In the genomic region with DNA sequence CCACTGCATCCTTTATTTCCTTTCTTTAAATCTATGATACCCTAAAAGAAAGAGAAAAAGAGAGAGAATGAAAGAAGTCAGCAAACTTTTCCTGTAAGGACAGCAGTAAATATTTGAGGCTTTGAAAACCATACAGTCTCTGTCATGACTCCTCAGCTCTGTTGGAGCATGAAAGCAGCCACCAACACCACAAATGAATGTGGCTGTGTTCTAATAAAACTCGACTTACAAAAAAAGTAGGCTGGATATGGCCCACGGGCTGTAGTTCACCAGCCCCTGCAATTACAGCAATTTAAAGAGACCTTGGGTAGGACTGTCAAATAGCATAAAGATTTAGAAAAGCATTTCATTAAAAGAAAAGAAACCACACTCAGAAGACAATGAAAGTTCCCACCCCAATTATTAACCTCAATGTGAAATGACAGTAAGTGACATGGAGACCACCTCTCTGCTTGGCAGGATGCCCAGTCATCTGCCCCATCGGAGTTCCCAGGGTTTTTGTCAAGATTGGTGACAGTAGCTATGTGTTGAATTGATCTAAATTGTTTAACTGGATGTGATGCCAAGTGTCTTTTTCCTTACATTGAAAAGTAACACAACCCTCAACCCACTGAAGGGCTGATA, we compare ENCODE assay signal across 18 cellular contexts. TPM values are rescaled to one million over a fixed set of nuclear protein-coding genes. Genes with fewer than 3 reads are reported as not detected.
DNase-seq lines count a peak whose midpoint lies in the region; ATAC-seq and TF ChIP-seq lines count a peak whose summit lies in the region.
"Had no signal": no experiment of that assay in that cellular context is flagged by ENCODE, and none has a peak within 500 bp of the region (broad histone marks: within the 10 kb centered on the region; RNA-seq: fewer than 3 reads in every experiment).

No MANE protein-coding gene starts in this region.

- H4K20me1 ChIP-seq in SK-N-SH (ENCODE audit: insufficient read depth): no peaks in the 10 kb centered on the region
- no peaks in the 10 kb centered on the region for H4K20me1 ChIP-seq in neural progenitor cell (ENCODE audit: low read depth)

- H3K79me2 ChIP-seq in SK-N-SH (ENCODE audit: insufficient read depth): no peaks in the 10 kb centered on the region
- H3K79me2 ChIP-seq in neural progenitor cell (ENCODE audit: low read depth): peaks cover 31% of the 10 kb centered on the region

- intact Hi-C loops in breast epithelium (cut with DNase I; ENCODE audit: low total_unique reads): no loop called here

- H2AFZ ChIP-seq in SK-N-SH (ENCODE audit: low read depth): no peak overlapping the region
- no peak overlapping the region for H2AFZ ChIP-seq in neural progenitor cell (replicated peaks)
- H2AFZ ChIP-seq: GM23338 had no signal

- H3K4me3 ChIP-seq in SK-N-SH (ENCODE audit: low read depth in 2 of 2, low read length in 1 of 2) (no peak overlapping the region), neural progenitor cell (no peak overlapping the region), breast epithelium (no peak overlapping the region)
- H3K4me3 ChIP-seq: GM23338 had no signal

- H3K27ac ChIP-seq in SK-N-SH (ENCODE audit: low read depth in 2 of 2, low read length in 1 of 2) (no peak overlapping the region), neural progenitor cell (no peak overlapping the region), breast epithelium (no peak overlapping the region)

- peaks cover 16% of the 10 kb centered on the region for H3K4me1 Mint-ChIP-seq in neural progenitor cell

- CTCF ChIA-PET in SK-N-SH (lab: Yijun Ruan, JAX): interaction anchor here (1.0 kb wide), 1 partner anchor 51 kb away, joined by 3 read pairs; a partner anchor contains a TSS

- no peaks in the 10 kb centered on the region for H3F3A ChIP-seq in SK-N-SH (replicated peaks; ENCODE audit: insufficient read depth)
- no peaks in the 10 kb centered on the region for H3F3A ChIP-seq in neural progenitor cell (ENCODE audit: low read depth)

- TF ChIP-seq POLR2A in breast epithelium (IDR thresholded peaks at IDR 0.05): no peak

- no peaks in the 10 kb centered on the region for H3K4me1 ChIP-seq in SK-N-SH (ENCODE audit: control insufficient read depth in 1 of 2, insufficient read depth in 2 of 2, low read depth in 1 of 2, low read length in 1 of 2)
- H3K4me1 ChIP-seq in neural progenitor cell: peaks cover 7% of the 10 kb centered on the region
- H3K4me1 ChIP-seq in breast epithelium: no peaks in the 10 kb centered on the region

- no peak for TF ChIP-seq EP300 in SK-N-SH (IDR thresholded peaks at IDR 0.05; ENCODE audit: borderline replicate concordance in 1 of 2, low read depth in 1 of 2, low read length in 1 of 2)

- POLR2A ChIA-PET in SK-N-SH (lab: Yijun Ruan, JAX): no interaction called here

- TF ChIP-seq CTCF in SK-N-SH (IDR thresholded peaks at IDR 0.05): no peak
- TF ChIP-seq CTCF in neural progenitor cell (IDR thresholded peaks at IDR 0.05): no peak
- no peak for TF ChIP-seq CTCF in breast epithelium (IDR thresholded peaks at IDR 0.05)

- DNase-seq in SK-N-SH: peak; percentile 10
- peak; percentile 76 for DNase-seq in NCI-H2227 (lab: John Stamatoyannopoulos, UW; ENCODE audit: unreplicated experiment)
- peak; percentile 2 for DNase-seq in foreskin melanocyte
- no peak for DNase-seq in ACHN
- DNase-seq in cerebellar cortex (ENCODE audit: low spot score): no peak
- no peak for DNase-seq in neural progenitor cell (ENCODE audit: low spot score)
- DNase-seq in breast epithelium (ENCODE audit: low spot score in 2 of 2): no peak
- DNase-seq: CD8-positive, alpha-beta T cell; DMS53; IMR-90; NCI-H187; NCI-H446; NCI-H526 treated with DMSO at 0.1 percent for 48 hours; NK-92 treated with Interleukin-12 subunit alpha and Interleukin-12 subunit beta, amount 100 ng/mL, for 24 hours; SHP77 had no signal

- TF ChIP-seq RAD21 in SK-N-SH (IDR thresholded peaks at IDR 0.05; ENCODE audit: low read length): no peak

- WGBS in SK-N-SH (ENCODE audit: low lambda C conversion rate): 43% methylated on average over 3 of the region's 3 CpGs

- no peak for ATAC-seq in SK-N-SH treated with all-trans-retinoic acid at 6 μM for 48 hours
- ATAC-seq: CD8-positive, alpha-beta T cell; GM23338; HCT116 had no signal

- H3K9me3 ChIP-seq in SK-N-SH (no peaks in the 10 kb centered on the region), neural progenitor cell (ENCODE audit: low read depth) (no peaks in the 10 kb centered on the region), breast epithelium (no peaks in the 10 kb centered on the region)

- in situ Hi-C loops in ACHN (cut with HindIII; ENCODE audit: low pct_ligation_motif_present, low pct_unique_long_range_greater_than_20kb, low sequenced_read_pairs): no loop called here

- no peak overlapping the region for H3K27ac Mint-ChIP-seq in neural progenitor cell
- H3K27ac Mint-ChIP-seq: CD8-positive, alpha-beta T cell; GM23338 had no signal

- no peak overlapping the region for H3K4me3 Mint-ChIP-seq in neural progenitor cell
- H3K4me3 Mint-ChIP-seq: CD8-positive, alpha-beta T cell; GM23338 had no signal

- H3K9ac ChIP-seq in SK-N-SH (no peak overlapping the region), neural progenitor cell (no peak overlapping the region)

- no peak overlapping the region for H3K4me2 ChIP-seq in SK-N-SH
- no peak overlapping the region for H3K4me2 ChIP-seq in neural progenitor cell
- H3K4me2 ChIP-seq: GM23338 had no signal

- H3K36me3 Mint-ChIP-seq in neural progenitor cell: peaks cover 11% of the 10 kb centered on the region
- H3K36me3 Mint-ChIP-seq: CD8-positive, alpha-beta T cell had no signal

- no peaks in the 10 kb centered on the region for H3K9me2 ChIP-seq in SK-N-SH

- H3K27me3 ChIP-seq in SK-N-SH (ENCODE audit: insufficient read depth) (no peaks in the 10 kb centered on the region), neural progenitor cell (no peaks in the 10 kb centered on the region), breast epithelium (no peaks in the 10 kb centered on the region)

- no peaks in the 10 kb centered on the region for H3K9me3 Mint-ChIP-seq in neural progenitor cell
- H3K9me3 Mint-ChIP-seq: CD8-positive, alpha-beta T cell; GM23338 had no signal

- H3K27me3 Mint-ChIP-seq in neural progenitor cell (ENCODE audit: insufficient read depth, low read depth): peaks cover 3% of the 10 kb centered on the region

- H3K36me3 ChIP-seq in SK-N-SH (replicated peaks in 1 of 2; ENCODE audit: control insufficient read depth in 1 of 2, insufficient read depth in 2 of 2, low read length in 1 of 2) (no peaks in the 10 kb centered on the region), neural progenitor cell (no peaks in the 10 kb centered on the region), breast epithelium (no peaks in the 10 kb centered on the region)

TF ChIP-seq in SK-N-SH, 30 proteins besides CTCF, POLR2A, EP300 and RAD21 (continues in another document):
- TF ChIP-seq, protein P1, sequence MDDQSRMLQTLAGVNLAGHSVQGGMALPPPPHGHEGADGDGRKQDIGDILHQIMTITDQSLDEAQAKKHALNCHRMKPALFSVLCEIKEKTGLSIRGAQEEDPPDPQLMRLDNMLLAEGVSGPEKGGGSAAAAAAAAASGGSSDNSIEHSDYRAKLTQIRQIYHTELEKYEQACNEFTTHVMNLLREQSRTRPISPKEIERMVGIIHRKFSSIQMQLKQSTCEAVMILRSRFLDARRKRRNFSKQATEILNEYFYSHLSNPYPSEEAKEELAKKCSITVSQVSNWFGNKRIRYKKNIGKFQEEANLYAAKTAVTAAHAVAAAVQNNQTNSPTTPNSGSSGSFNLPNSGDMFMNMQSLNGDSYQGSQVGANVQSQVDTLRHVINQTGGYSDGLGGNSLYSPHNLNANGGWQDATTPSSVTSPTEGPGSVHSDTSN (IDR thresholded peaks at IDR 0.05): no peak
- TF ChIP-seq EZH2phosphoT487 (IDR thresholded peaks at IDR 0.05; ENCODE audit: borderline replicate concordance, low read depth) (no peak), YY1 (IDR thresholded peaks at IDR 0.05; ENCODE audit: low read depth) (no peak), FOXJ3 (CRISPR knock-in tag; IDR thresholded peaks at IDR 0.05) (no peak), NRF1 (IDR thresholded peaks at IDR 0.05; ENCODE audit: low read depth, low read length) (no peak), NFIC (IDR thresholded peaks at IDR 0.05; ENCODE audit: borderline replicate concordance) (no peak)

TF ChIP-seq in SK-N-SH treated with all-trans-retinoic acid at 6 μM for 48 hours, 23 proteins besides CTCF, POLR2A, EP300 and RAD21 (continues in another document):
- TF ChIP-seq, protein P2, sequence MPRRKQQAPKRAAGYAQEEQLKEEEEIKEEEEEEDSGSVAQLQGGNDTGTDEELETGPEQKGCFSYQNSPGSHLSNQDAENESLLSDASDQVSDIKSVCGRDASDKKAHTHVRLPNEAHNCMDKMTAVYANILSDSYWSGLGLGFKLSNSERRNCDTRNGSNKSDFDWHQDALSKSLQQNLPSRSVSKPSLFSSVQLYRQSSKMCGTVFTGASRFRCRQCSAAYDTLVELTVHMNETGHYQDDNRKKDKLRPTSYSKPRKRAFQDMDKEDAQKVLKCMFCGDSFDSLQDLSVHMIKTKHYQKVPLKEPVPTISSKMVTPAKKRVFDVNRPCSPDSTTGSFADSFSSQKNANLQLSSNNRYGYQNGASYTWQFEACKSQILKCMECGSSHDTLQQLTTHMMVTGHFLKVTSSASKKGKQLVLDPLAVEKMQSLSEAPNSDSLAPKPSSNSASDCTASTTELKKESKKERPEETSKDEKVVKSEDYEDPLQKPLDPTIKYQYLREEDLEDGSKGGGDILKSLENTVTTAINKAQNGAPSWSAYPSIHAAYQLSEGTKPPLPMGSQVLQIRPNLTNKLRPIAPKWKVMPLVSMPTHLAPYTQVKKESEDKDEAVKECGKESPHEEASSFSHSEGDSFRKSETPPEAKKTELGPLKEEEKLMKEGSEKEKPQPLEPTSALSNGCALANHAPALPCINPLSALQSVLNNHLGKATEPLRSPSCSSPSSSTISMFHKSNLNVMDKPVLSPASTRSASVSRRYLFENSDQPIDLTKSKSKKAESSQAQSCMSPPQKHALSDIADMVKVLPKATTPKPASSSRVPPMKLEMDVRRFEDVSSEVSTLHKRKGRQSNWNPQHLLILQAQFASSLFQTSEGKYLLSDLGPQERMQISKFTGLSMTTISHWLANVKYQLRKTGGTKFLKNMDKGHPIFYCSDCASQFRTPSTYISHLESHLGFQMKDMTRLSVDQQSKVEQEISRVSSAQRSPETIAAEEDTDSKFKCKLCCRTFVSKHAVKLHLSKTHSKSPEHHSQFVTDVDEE (CRISPR knock-in tag; IDR thresholded peaks at IDR 0.05): no peak
- TF ChIP-seq OSR1 (CRISPR knock-in tag; IDR thresholded peaks at IDR 0.05): no peak
- no peak for TF ChIP-seq ARNTL (CRISPR knock-in tag; IDR thresholded peaks at IDR 0.05; ENCODE audit: borderline replicate concordance, low read depth)

RNA-seq across cellular contexts. Expression of a gene that starts 50.9 kb away (rescaled TPM):
- 5.8 and 9.2 TPM in 2 replicates for polyA plus RNA-seq in SK-N-SH (2012; rRNA removed)
- polyA plus RNA-seq in SK-N-SH (2012; cell fraction: cytosol; rRNA removed): 8.1 and 9.5 TPM in 2 replicates
- polyA plus RNA-seq in SK-N-SH (2012; cell fraction: nucleus; rRNA removed): 2.7 and 3.6 TPM in 2 replicates
- total RNA-seq in neural progenitor cell (ENCODE audit: low replicate concordance): 16.9 and 23.2 TPM in 2 replicates
- total RNA-seq in breast epithelium: 10 to 100 TPM; 10.2 to 21.4 (median 20.9) TPM

Comparison
In these comparisons a context has a peak if more than half of its experiments do, and no peak if none do; other contexts are left out.
1. DNase-seq: peak in SK-N-SH (single experiment), NCI-H2227 (single experiment) and foreskin melanocyte (single experiment); none in ACHN (single experiment), cerebellar cortex (single experiment), neural progenitor cell (single experiment) and breast epithelium (0 of 2).